In genomic region chr20:32793059-32793458, GRCh38 we compare ENCODE assay signal across 16 cellular contexts. TPM values are rescaled to one million over a fixed set of nuclear protein-coding genes. Genes with fewer than 3 reads are reported as not detected.
DNase-seq lines count a peak whose midpoint lies in the region; ATAC-seq and TF ChIP-seq lines count a peak whose summit lies in the region.
"Had no signal": no experiment of that assay in that cellular context is flagged by ENCODE, and none has a peak within 500 bp of the region (broad histone marks: within the 10 kb centered on the region; RNA-seq: fewer than 3 reads in every experiment).

No MANE protein-coding gene starts in this region.

- H3K4me1 Mint-ChIP-seq in MCF 10A (ENCODE audit: insufficient read depth, unreplicated experiment) (no peaks in the 10 kb centered on the region), HFFc6 (ENCODE audit: low read depth) (no peaks in the 10 kb centered on the region)
- H3K4me1 Mint-ChIP-seq in stimulated activated naive CD8-positive, alpha-beta T cell treated with anti-CD3 and anti-CD28 coated beads, Interleukin-15, amount 100 ng/mL, for 72 hours: peaks cover 55% of the 10 kb centered on the region

- CTCF ChIA-PET in mammary epithelial cell (lab: Charles Lee; ENCODE audit: low non-redundant PET) (no interaction called here), MCF 10A (lab: Yijun Ruan, JAX) (interaction anchor here (0.6 to 2.0 kb wide), 11 partner anchors 10 to 506 kb away, joined by 3 to 21 read pairs (median 4); no protein-coding TSS in a partner anchor)

- peaks cover 36% of the 10 kb centered on the region for H3K4me1 ChIP-seq in mammary epithelial cell (ENCODE audit: insufficient read depth, low read length)
- H3K4me1 ChIP-seq: Peyer's patch had no signal

- DNase-seq in mammary epithelial cell (no peak), MCF 10A (ENCODE audit: unreplicated experiment) (no peak), HFFc6 (no peak), choroid plexus epithelial cell (ENCODE audit: low read depth) (no peak), GM20000 (ENCODE audit: low spot score) (no peak)
- DNase-seq in stimulated activated naive CD8-positive, alpha-beta T cell treated with anti-CD3 and anti-CD28 coated beads, Interleukin-15, amount 100 ng/mL, for 72 hours: no peak
- DNase-seq: activated CD8-positive, alpha-beta memory T cell treated with anti-CD3 and anti-CD28 coated beads, Interleukin-2, amount 10 ng/mL, durations not matched to agents 7 days and 5 days; kidney glomerular epithelial cell; midbrain; NCI-H1417; NCI-H2171; Peyer's patch; testis had no signal

- peak overlapping the region; percentile 18 for H3K27ac ChIP-seq in mammary epithelial cell (ENCODE audit: insufficient read depth, low read depth, low read length)
- H3K27ac ChIP-seq: testis had no signal

- H2AFZ ChIP-seq in mammary epithelial cell (ENCODE audit: low read depth, low read length): no peak overlapping the region

- H3K4me3 Mint-ChIP-seq in MCF 10A (ENCODE audit: unreplicated experiment) (no peak overlapping the region), HFFc6 (no peak overlapping the region)
- peak overlapping the region; percentile 20 to 43 for H3K4me3 Mint-ChIP-seq in stimulated activated naive CD8-positive, alpha-beta T cell treated with anti-CD3 and anti-CD28 coated beads, Interleukin-15, amount 100 ng/mL, for 72 hours
- H3K4me3 Mint-ChIP-seq: activated CD8-positive, alpha-beta memory T cell treated with anti-CD3 and anti-CD28 coated beads, Interleukin-2, amount 10 ng/mL, durations not matched to agents 7 days and 5 days had no signal

- in situ Hi-C loops in mammary epithelial cell (cut with MboI; ENCODE audit: low sequenced_read_pairs in 2 of 2): loop anchor here (10.0 to 25.0 kb wide), 3 partner anchors 144 to 294 kb away; partner anchors contain the start of gene BPIFB4 (in 1 of the 2)

- no peaks in the 10 kb centered on the region for H4K20me1 ChIP-seq in mammary epithelial cell (ENCODE audit: insufficient read depth, low read length)

- POLR2A ChIA-PET in MCF 10A (lab: Yijun Ruan, JAX): interaction anchor here (1.1 kb wide), 1 partner anchor 16 kb away, joined by 3 read pairs; no protein-coding TSS in a partner anchor

- ATAC-seq in stimulated activated naive CD8-positive, alpha-beta T cell treated with anti-CD3 and anti-CD28 coated beads, Interleukin-15, amount 100 ng/mL, for 72 hours: no peak
- no peak for ATAC-seq in HG03095 (IDR thresholded peaks at IDR 0.05; ENCODE audit: unreplicated experiment)
- no peak for ATAC-seq in GM21723 (IDR thresholded peaks at IDR 0.05; ENCODE audit: unreplicated experiment)
- ATAC-seq: activated CD8-positive, alpha-beta memory T cell treated with anti-CD3 and anti-CD28 coated beads, Interleukin-2, amount 10 ng/mL, durations not matched to agents 7 days and 5 days; SK-N-SH treated with all-trans-retinoic acid at 6 μM for 48 hours had no signal

- H3K9ac ChIP-seq in mammary epithelial cell (ENCODE audit: insufficient read depth, low read length): no peak overlapping the region

- dilution Hi-C loops in mammary epithelial cell (cut with HindIII; ENCODE audit: low sequenced_read_pairs): no loop called here

- no peak overlapping the region for H3K4me3 ChIP-seq in mammary epithelial cell (replicated peaks in 1 of 3; ENCODE audit: insufficient read depth in 1 of 3, low read depth in 2 of 3, low read length in 3 of 3)
- H3K4me3 ChIP-seq in choroid plexus epithelial cell (ENCODE audit: low read depth, low read length): no peak overlapping the region
- H3K4me3 ChIP-seq: Peyer's patch, testis had no signal

- intact Hi-C loops in mammary epithelial cell (cut with micrococcal nuclease) (loop anchor here (5.0 kb wide), 1 partner anchor 419 kb away; no protein-coding TSS in a partner anchor), MCF 10A (cut with micrococcal nuclease) (loop anchor here (5.0 kb wide), 1 partner anchor 419 kb away; no protein-coding TSS in a partner anchor)

- no peak overlapping the region for H3K4me2 ChIP-seq in mammary epithelial cell (ENCODE audit: insufficient read depth, low read depth, low read length)

- H3K36me3 ChIP-seq in mammary epithelial cell (ENCODE audit: insufficient read depth, low read length): no peaks in the 10 kb centered on the region
- H3K36me3 ChIP-seq: Peyer's patch had no signal

- no peaks in the 10 kb centered on the region for H3K9me3 ChIP-seq in mammary epithelial cell (replicated peaks; ENCODE audit: insufficient read depth, low read length)
- H3K9me3 ChIP-seq: Peyer's patch, testis had no signal

- BruUV-seq in mammary epithelial cell (replicated peaks; lab: Mats Ljungman, UMichigan) (no TSS peak), MCF 10A (replicated peaks; lab: Mats Ljungman, UMichigan) (no TSS peak)

- no peaks in the 10 kb centered on the region for H3K79me2 ChIP-seq in mammary epithelial cell (ENCODE audit: insufficient read depth, low read length)

- H3K27me3 Mint-ChIP-seq in MCF 10A (ENCODE audit: insufficient read depth, unreplicated experiment) (no peaks in the 10 kb centered on the region), HFFc6 (ENCODE audit: insufficient read depth) (no peaks in the 10 kb centered on the region; the same call in 1 of the 2 replicates)
- no peaks in the 10 kb centered on the region for H3K27me3 Mint-ChIP-seq in stimulated activated naive CD8-positive, alpha-beta T cell treated with anti-CD3 and anti-CD28 coated beads, Interleukin-15, amount 100 ng/mL, for 72 hours
- H3K27me3 Mint-ChIP-seq: activated CD8-positive, alpha-beta memory T cell treated with anti-CD3 and anti-CD28 coated beads, Interleukin-2, amount 10 ng/mL, durations not matched to agents 7 days and 5 days had no signal

- no peaks in the 10 kb centered on the region for H3K9me3 Mint-ChIP-seq in MCF 10A (ENCODE audit: unreplicated experiment)
- H3K9me3 Mint-ChIP-seq in HFFc6: no peaks in the 10 kb centered on the region
- no peaks in the 10 kb centered on the region for H3K9me3 Mint-ChIP-seq in stimulated activated naive CD8-positive, alpha-beta T cell treated with anti-CD3 and anti-CD28 coated beads, Interleukin-15, amount 100 ng/mL, for 72 hours

- H3K27ac Mint-ChIP-seq in MCF 10A (ENCODE audit: low read depth, unreplicated experiment) (no peak overlapping the region), HFFc6 (no peak overlapping the region)
- H3K27ac Mint-ChIP-seq in stimulated activated naive CD8-positive, alpha-beta T cell treated with anti-CD3 and anti-CD28 coated beads, Interleukin-15, amount 100 ng/mL, for 72 hours: peak overlapping the region; percentile 8 to 73

- 55% methylated on average over 7 of the region's 7 CpGs for WGBS in mammary epithelial cell (ENCODE audit: low coverage, missing lambda C conversion rate)

- H3K27me3 ChIP-seq in mammary epithelial cell (ENCODE audit: insufficient read depth, low read length): no peaks in the 10 kb centered on the region
- H3K27me3 ChIP-seq: Peyer's patch, testis had no signal

- TF ChIP-seq CTCF in mammary epithelial cell (conservative IDR thresholded peaks at IDR 0.05 in 1 of 2, IDR thresholded peaks at IDR 0.05 in 1 of 2; ENCODE audit: extremely low read depth in 1 of 2, insufficient read depth in 1 of 2, low read depth in 1 of 2, low read length in 2 of 2): peak in 1 of 2 donors; percentile 5
- no peak for TF ChIP-seq CTCF in MCF 10A (IDR thresholded peaks at IDR 0.05; ENCODE audit: unreplicated experiment)
- peak; percentile 10; the same call in 1 of the 2 replicates for TF ChIP-seq CTCF in HFFc6 (IDR thresholded peaks at IDR 0.05)
- TF ChIP-seq CTCF in choroid plexus epithelial cell (conservative IDR thresholded peaks at IDR 0.05; ENCODE audit: low read depth, low read length): peak; percentile 11
- TF ChIP-seq CTCF in GM20000 (IDR thresholded peaks at IDR 0.05; ENCODE audit: extremely low read depth, missing control alignments): no peak

- H3K36me3 Mint-ChIP-seq in MCF 10A (ENCODE audit: insufficient read depth, unreplicated experiment) (peaks cover 6% of the 10 kb centered on the region), HFFc6 (ENCODE audit: low read depth) (no peaks in the 10 kb centered on the region)
- H3K36me3 Mint-ChIP-seq: activated CD8-positive, alpha-beta memory T cell treated with anti-CD3 and anti-CD28 coated beads, Interleukin-2, amount 10 ng/mL, durations not matched to agents 7 days and 5 days had no signal

RNA-seq across cellular contexts. Expression of gene MAPRE1, which starts 26.7 kb away (rescaled TPM):
- total RNA-seq in mammary epithelial cell: 100 to 1,000 TPM; 114 to 123 TPM
- polyA plus RNA-seq in mammary epithelial cell: 72.7 TPM
- 75.8 TPM for polyA minus RNA-seq in mammary epithelial cell
- 94.9 and 117 TPM in 2 replicates for total RNA-seq in MCF 10A (2022)
- total RNA-seq in HFFc6 (2021; fragmentation: NEBNext Ultra II Directional; extraction: Animal tissue kit (Norgen Biotek cat#: 25700)): 100 to 1,000 TPM; 125 to 152 (median 144) TPM

RNA-seq across cellular contexts. Expression of gene DNMT3B, which starts 30.9 kb away (rescaled TPM):
- 1 to 10 TPM; 1.2 to 2.0 TPM for total RNA-seq in mammary epithelial cell
- 0.63 TPM for polyA plus RNA-seq in mammary epithelial cell
- not detected for polyA minus RNA-seq in mammary epithelial cell
- 1.3 and 2.0 TPM in 2 replicates for total RNA-seq in MCF 10A (2022)
- 1 to 10 TPM in 5 of 6 experiments, under 1 TPM in 1; 0.74 to 1.5 (median 1.2) TPM for total RNA-seq in HFFc6 (2021; fragmentation: NEBNext Ultra II Directional; extraction: Animal tissue kit (Norgen Biotek cat#: 25700))

RNA-seq across cellular contexts. Expression of gene COMMD7, which starts 49.8 kb away (rescaled TPM):
- 10 to 100 TPM; 29.4 to 29.5 TPM for total RNA-seq in mammary epithelial cell
- polyA plus RNA-seq in mammary epithelial cell: 28.8 TPM
- polyA minus RNA-seq in mammary epithelial cell: 5.2 TPM
- 24.1 and 28.3 TPM in 2 replicates for total RNA-seq in MCF 10A (2022)
- 10 to 100 TPM; 45.4 to 58.4 (median 51.5) TPM for total RNA-seq in HFFc6 (2021; fragmentation: NEBNext Ultra II Directional; extraction: Animal tissue kit (Norgen Biotek cat#: 25700))

Comparison
In these comparisons a context has a peak if more than half of its experiments do, and no peak if none do; other contexts are left out.
1. CTCF ChIP-seq: peak in HFFc6 (single experiment) and choroid plexus epithelial cell (single experiment); none in MCF 10A (single experiment) and GM20000 (single experiment).
2. H3K27ac Mint-ChIP-seq: peak in stimulated activated naive CD8-positive, alpha-beta T cell treated with anti-CD3 and anti-CD28 coated beads, Interleukin-15, amount 100 ng/mL, for 72 hours (2 of 2); none in MCF 10A (single experiment) and HFFc6 (single experiment).
3. H3K4me3 Mint-ChIP-seq: peak in stimulated activated naive CD8-positive, alpha-beta T cell treated with anti-CD3 and anti-CD28 coated beads, Interleukin-15, amount 100 ng/mL, for 72 hours (2 of 2); none in MCF 10A (single experiment) and HFFc6 (single experiment).